Comparison of ENCODE assay signal across 1 cellular context in genomic region chr4:26700110-26700509, GRCh38.
A peak's percentile ranks its signal among the peaks of the same experiment; 100 is the strongest.
TF ChIP-seq lines count a peak whose summit lies in the region.

No MANE protein-coding gene starts in this region.

TF ChIP-seq in K562, 482 proteins besides CTCF, POLR2A, EP300 and RAD21 (continued from another document):
- TF ChIP-seq CEBPZ (IDR thresholded peaks at IDR 0.05; ENCODE audit: borderline replicate concordance, low read depth, low read length): no peak
- TF ChIP-seq TAL1 (IDR thresholded peaks at IDR 0.05): no peak
- no peak for TF ChIP-seq BACH1 (tag; IDR thresholded peaks at IDR 0.05)
- TF ChIP-seq MEF2D (tag; conservative IDR thresholded peaks at IDR 0.05; ENCODE audit: low read depth): no peak
- TF ChIP-seq NRF1 (conservative IDR thresholded peaks at IDR 0.05 in 1 of 2, IDR thresholded peaks at IDR 0.05 in 1 of 2): no peak
- peak; percentile 71 to 87; a peak in 2 of 4 replicates for TF ChIP-seq TRIM24 (IDR thresholded peaks at IDR 0.05)
- TF ChIP-seq BRD4 (IDR thresholded peaks at IDR 0.05): no peak
- peak; percentile 53; the same call in 1 of the 2 replicates for TF ChIP-seq ATF4 (CRISPR knock-in tag; IDR thresholded peaks at IDR 0.05)
- TF ChIP-seq ESRRA (IDR thresholded peaks at IDR 0.05; ENCODE audit: borderline replicate concordance, low read depth): no peak
- no peak for TF ChIP-seq TBL1XR1 (IDR thresholded peaks at IDR 0.05; ENCODE audit: low read length in 2 of 2)
- TF ChIP-seq ZNF175 (CRISPR knock-in tag; IDR thresholded peaks at IDR 0.05; ENCODE audit: low read depth): 0 out of 2 replicates have a peak, but pooled peaks have one; percentile 27
- no peak for TF ChIP-seq ZNF41 (CRISPR knock-in tag; conservative IDR thresholded peaks at IDR 0.05)
- peak; percentile 55 for TF ChIP-seq CEBPG (CRISPR knock-in tag; IDR thresholded peaks at IDR 0.05)
- peak; percentile 52 to 93 for TF ChIP-seq CEBPG (tag; conservative IDR thresholded peaks at IDR 0.05 in 1 of 2, IDR thresholded peaks at IDR 0.05 in 1 of 2)
- no peak for TF ChIP-seq U2AF2 (optimal IDR thresholded peaks at IDR 0.05; ENCODE audit: low read depth, low read length)
- TF ChIP-seq COPS2 (conservative IDR thresholded peaks at IDR 0.05): no peak
- TF ChIP-seq E2F3 (CRISPR knock-in tag; IDR thresholded peaks at IDR 0.05): no peak
- no peak for TF ChIP-seq HOXB6 (CRISPR knock-in tag; IDR thresholded peaks at IDR 0.05; ENCODE audit: borderline replicate concordance)
- TF ChIP-seq POLR2H (tag; IDR thresholded peaks at IDR 0.05; ENCODE audit: low read depth): 0 out of 2 replicates have a peak, but pooled peaks have one; percentile 17
- TF ChIP-seq NR3C1 (CRISPR knock-in tag; IDR thresholded peaks at IDR 0.05): no peak
- TF ChIP-seq ARID1B (IDR thresholded peaks at IDR 0.05): peak; percentile 25; the same call in 1 of the 2 replicates
- TF ChIP-seq SAP30 (IDR thresholded peaks at IDR 0.05; ENCODE audit: borderline replicate concordance, insufficient read depth, low read depth, low read length, poor library complexity, severe bottlenecking): no peak
- no peak for TF ChIP-seq DMBX1 (CRISPR knock-in tag; IDR thresholded peaks at IDR 0.05; ENCODE audit: borderline replicate concordance)
- TF ChIP-seq CC2D1A (IDR thresholded peaks at IDR 0.05): no peak
- peak; percentile 8; the same call in 1 of the 2 replicates for TF ChIP-seq JUND (IDR thresholded peaks at IDR 0.05; ENCODE audit: borderline replicate concordance, low read depth, low read length)
- TF ChIP-seq JUND (tag; IDR thresholded peaks at IDR 0.05; ENCODE audit: borderline replicate concordance, low read depth, low read length): no peak
- no peak for TF ChIP-seq CEBPB (tag; IDR thresholded peaks at IDR 0.05)
- TF ChIP-seq POLR2B (IDR thresholded peaks at IDR 0.05; ENCODE audit: low read depth, partially characterized antibody): no peak
- TF ChIP-seq LARP7 (IDR thresholded peaks at IDR 0.05): no peak
- no peak for TF ChIP-seq STAT5B (CRISPR knock-in tag; IDR thresholded peaks at IDR 0.05)
- TF ChIP-seq LEF1 (IDR thresholded peaks at IDR 0.05): peak; percentile 18; the same call in 1 of the 2 replicates
- TF ChIP-seq ZNF23 (CRISPR knock-in tag; IDR thresholded peaks at IDR 0.05): no peak
- TF ChIP-seq SMAD4 (CRISPR knock-in tag; conservative IDR thresholded peaks at IDR 0.05): peak; percentile 37; the same call in 1 of the 2 replicates
- TF ChIP-seq ATF3 (IDR thresholded peaks at IDR 0.05): peak; percentile 63; the same call in 1 of the 2 replicates
- no peak for TF ChIP-seq ATF3 (CRISPR knock-in tag; conservative IDR thresholded peaks at IDR 0.05)
- TF ChIP-seq PRDM10 (IDR thresholded peaks at IDR 0.05; ENCODE audit: partially characterized antibody): no peak
- peak; percentile 41 for TF ChIP-seq MEIS2 (IDR thresholded peaks at IDR 0.05; ENCODE audit: partially characterized antibody)
